In the genomic region with DNA sequence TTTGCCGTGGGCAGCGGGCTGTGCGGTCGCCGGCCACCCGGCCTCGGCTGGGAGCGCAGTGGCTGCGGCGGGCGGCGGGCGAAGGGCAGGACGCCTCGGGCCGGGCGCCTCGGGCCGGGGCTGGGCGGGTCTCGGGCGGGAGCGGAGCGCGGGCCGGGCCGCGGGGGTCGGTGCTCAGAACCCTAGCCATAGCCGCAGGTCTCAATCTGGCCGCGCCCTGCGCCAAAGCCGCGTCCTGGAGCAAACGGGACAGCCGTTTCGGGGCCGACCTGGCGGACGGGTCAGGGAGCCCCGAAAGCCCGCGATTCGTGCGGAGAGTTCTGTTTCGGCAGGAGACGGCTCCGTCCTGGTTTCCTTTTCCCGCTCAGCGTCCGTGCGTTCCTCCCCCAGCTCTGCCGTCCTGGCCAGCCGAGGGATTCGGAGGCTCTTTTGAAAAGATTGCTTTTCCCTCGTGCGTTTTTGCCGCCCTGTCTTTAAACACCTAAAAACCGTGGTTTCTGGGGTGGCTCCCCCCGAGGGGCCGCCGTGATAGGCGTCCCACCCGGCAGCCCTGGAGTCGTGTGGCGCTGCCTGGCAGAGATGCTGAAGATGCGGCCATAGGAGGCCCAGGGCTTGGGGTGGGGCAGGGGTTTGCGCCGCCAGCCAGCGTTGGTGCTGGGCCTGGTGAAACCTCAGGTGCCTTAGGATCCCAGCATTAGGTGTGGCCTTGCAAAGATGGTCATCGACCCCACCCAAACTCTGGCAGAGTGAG, we compare ENCODE assay signal across 10 cellular contexts.
DNase-seq lines count a peak whose midpoint lies in the region; ATAC-seq and TF ChIP-seq lines count a peak whose summit lies in the region.
"Had no signal": no experiment of that assay in that cellular context is flagged by ENCODE, and none has a peak within 500 bp of the region (broad histone marks: within the 10 kb centered on the region; RNA-seq: fewer than 3 reads in every experiment).

No MANE protein-coding gene starts in this region.

- H3K9me3 ChIP-seq in HAP-1: no peaks in the 10 kb centered on the region

- H3K36me3 ChIP-seq in HAP-1 (replicated peaks): no peaks in the 10 kb centered on the region

- in situ Hi-C loops in HAP-1 (cut with MboI; ENCODE audit: low sequenced_read_pairs): no loop called here

- peaks cover 6% of the 10 kb centered on the region for H3K27me3 ChIP-seq in HAP-1 (ENCODE audit: low read depth)

- peak overlapping the region; percentile 8; the same call in 1 of the 2 replicates for H3K4me3 ChIP-seq in AG04449 (ENCODE audit: low read depth, low read length)
- peak overlapping the region; percentile 43 for H3K4me3 ChIP-seq in HAP-1

- DNase-seq in AG04449 (ENCODE audit: low read depth, low spot score) (no peak), HAP-1 (ENCODE audit: low spot score in 2 of 2) (peak in 1 of 2 experiments; percentile 26), activated gamma-delta T cell (lab: John Stamatoyannopoulos, UW) (no peak), nucleus accumbens (lab: John Stamatoyannopoulos, UW) (no peak), NCI-H2107 (lab: John Stamatoyannopoulos, UW) (no peak)
- DNase-seq in effector memory CD8-positive, alpha-beta T cell: no peak
- DNase-seq: cortex of kidney had no signal

- H3K4me3 Mint-ChIP-seq in effector memory CD8-positive, alpha-beta T cell: peak overlapping the region; percentile 58 to 73
- H3K4me3 Mint-ChIP-seq in nephron: peak overlapping the region; percentile 73 to 78 (median 77)

- H3K4me1 Mint-ChIP-seq in effector memory CD8-positive, alpha-beta T cell (ENCODE audit: low read depth in 2 of 2): peaks cover 6 to 7% of the 10 kb centered on the region in 2 donors
- H3K4me1 Mint-ChIP-seq in nephron: no peaks in the 10 kb centered on the region

- TF ChIP-seq CTCF in AG04449 (IDR thresholded peaks at IDR 0.05; ENCODE audit: insufficient read depth, low read length, missing control alignments): no peak
- TF ChIP-seq CTCF in nephron (IDR thresholded peaks at IDR 0.05; ENCODE audit: unreplicated experiment in 3 of 3): no peak

- no peaks in the 10 kb centered on the region for H3K36me3 Mint-ChIP-seq in effector memory CD8-positive, alpha-beta T cell (ENCODE audit: insufficient read depth)
- H3K36me3 Mint-ChIP-seq in nephron (ENCODE audit: low read depth): no peaks in the 10 kb centered on the region

- POLR2A ChIA-PET in AG04449 (lab: Yijun Ruan, JAX): no interaction called here

- CTCF ChIA-PET in AG04449 (lab: Yijun Ruan, JAX): interaction anchor here (1.3 to 2.8 kb wide), 2 partner anchors 207 to 212 kb away, joined by 3 to 8 read pairs; no protein-coding TSS in a partner anchor

- peaks cover 49 to 92% of the 10 kb centered on the region in 2 donors for H3K27me3 Mint-ChIP-seq in effector memory CD8-positive, alpha-beta T cell
- peaks cover 85% of the 10 kb centered on the region for H3K27me3 Mint-ChIP-seq in nephron (ENCODE audit: low read depth)

- ATAC-seq in effector memory CD8-positive, alpha-beta T cell (replicated peaks): no peak
- ATAC-seq in HG03442 (IDR thresholded peaks at IDR 0.05; ENCODE audit: unreplicated experiment): no peak
- ATAC-seq: sciatic nerve had no signal

- no peaks in the 10 kb centered on the region; the same call in 1 of the 2 replicates for H3K4me1 ChIP-seq in HAP-1

- H3K27ac Mint-ChIP-seq in effector memory CD8-positive, alpha-beta T cell: no peak overlapping the region
- no peak overlapping the region for H3K27ac Mint-ChIP-seq in nephron

- H3K9me3 Mint-ChIP-seq in effector memory CD8-positive, alpha-beta T cell: no peaks in the 10 kb centered on the region
- H3K9me3 Mint-ChIP-seq in nephron: no peaks in the 10 kb centered on the region
